Comparison of ENCODE assay signal across 30 cellular contexts in the genomic region with DNA sequence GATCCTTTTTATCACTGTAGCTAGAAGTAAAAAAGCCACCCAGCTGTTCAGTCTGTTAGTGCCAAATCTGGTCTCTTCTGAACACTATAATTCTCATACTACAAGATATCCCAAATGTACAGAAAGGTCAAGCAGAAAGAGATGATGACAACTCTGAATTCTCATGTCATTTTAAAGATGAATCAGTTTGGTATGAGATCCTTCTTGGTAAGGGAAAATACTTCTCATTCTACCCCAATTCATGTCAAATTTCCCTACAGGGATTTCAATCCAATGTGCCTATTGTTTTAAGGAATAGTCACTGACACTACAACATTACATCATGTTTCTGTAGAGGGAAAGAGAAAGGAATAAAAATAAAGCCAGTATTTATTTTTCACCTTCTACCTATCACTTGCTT.
"Had no signal": no experiment of that assay in that cellular context is flagged by ENCODE, and none has a peak within 500 bp of the region (broad histone marks: within the 10 kb centered on the region; RNA-seq: fewer than 3 reads in every experiment).

No MANE protein-coding gene starts in this region.

- H3K36me3 ChIP-seq: esophagus muscularis mucosa, WERI-Rb-1 had no signal

- FAIRE-seq: bronchial epithelial cell, colon had no signal

- H3K27ac Mint-ChIP-seq: activated B cell treated with CpG ODN at 0.5 μM for 24 hours; activated CD8-positive, alpha-beta T cell treated with anti-CD3 and anti-CD28 coated beads for 36 hours; activated naive CD8-positive, alpha-beta T cell; activated T-helper 17 cell treated with anti-CD3 and anti-CD28 coated beads, Interleukin-2, amount 50 U/mL, for 72 hours; brain; effector memory CD8-positive, alpha-beta T cell; T-helper 17 cell; T-helper 2 cell treated with Interferon-gamma antibody and Interleukin-4, amounts not matched to agents 5 μg/mL and 100 μg/mL, for 36 hours had no signal

- H3K27me3 ChIP-seq: esophagus muscularis mucosa had no signal

- DNase-seq: activated B cell treated with CpG ODN at 0.5 μM for 24 hours; activated CD4-positive, alpha-beta T cell treated with anti-CD3 and anti-CD28 coated beads for 48 hours; activated CD4-positive, alpha-beta T cell treated with anti-CD3 and anti-CD28 coated beads, Interleukin-2, amount 50 U/mL, for 1 hour; activated CD4-positive, alpha-beta T cell treated with anti-CD3 and anti-CD28 coated beads, Interleukin-2, amount 50 U/mL, for 48 hours; activated CD8-positive, alpha-beta memory T cell treated with anti-CD3 and anti-CD28 coated beads for 24 hours; activated CD8-positive, alpha-beta T cell treated with anti-CD3 and anti-CD28 coated beads for 36 hours; activated effector memory CD4-positive, alpha-beta T cell treated with Interleukin-2 at 50 U/mL for 16 hours; activated gamma-delta T cell treated with Interleukin-2 at 50 U/mL for 16 hours; activated naive CD4-positive, alpha-beta T cell treated with anti-CD3 and anti-CD28 coated beads, Interleukin-2, amount 50 U/mL, for 16 hours; activated naive CD4-positive, alpha-beta T cell treated with Interleukin-2 at 50 U/mL for 16 hours; activated T-cell treated with anti-CD3 and anti-CD28 coated beads, Interleukin-2, amount 50 U/mL, for 4 hours; aorta; cortex of kidney; dermis blood vessel endothelial cell; effector CD4-positive, alpha-beta T cell; effector memory CD8-positive, alpha-beta T cell; erythroblast; T-helper 1 cell; T-helper 17 cell; T1000; WERI-Rb-1 had no signal

- H3K4me1 ChIP-seq: esophagus muscularis mucosa had no signal

- H3K9me3 ChIP-seq: esophagus muscularis mucosa had no signal

- H3K4me3 ChIP-seq: esophagus muscularis mucosa had no signal

- H3K27me3 Mint-ChIP-seq: activated B cell treated with CpG ODN at 0.5 μM for 24 hours; activated CD8-positive, alpha-beta T cell treated with anti-CD3 and anti-CD28 coated beads for 36 hours; activated T-helper 17 cell treated with anti-CD3 and anti-CD28 coated beads, Interleukin-2, amount 50 U/mL, for 72 hours; brain had no signal

- H3K27ac ChIP-seq: esophagus muscularis mucosa, foreskin keratinocyte, WERI-Rb-1 had no signal

- H3K36me3 Mint-ChIP-seq: activated naive CD8-positive, alpha-beta T cell; brain had no signal

- H3K9me3 Mint-ChIP-seq: activated B cell treated with CpG ODN at 0.5 μM for 24 hours; activated CD8-positive, alpha-beta T cell treated with anti-CD3 and anti-CD28 coated beads for 36 hours; activated T-cell treated with anti-CD3 and anti-CD28 coated beads, Interleukin-2, amount 50 U/mL, for 4 hours; activated T-helper 17 cell treated with anti-CD3 and anti-CD28 coated beads, Interleukin-2, amount 50 U/mL, for 72 hours; brain; central memory CD8-positive, alpha-beta T cell; effector memory CD8-positive, alpha-beta T cell; T-helper 2 cell treated with Interferon-gamma antibody and Interleukin-4, amounts not matched to agents 5 μg/mL and 100 μg/mL, for 36 hours had no signal

- H3K4me3 Mint-ChIP-seq: activated B cell treated with CpG ODN at 0.5 μM for 24 hours; activated CD8-positive, alpha-beta T cell treated with anti-CD3 and anti-CD28 coated beads for 36 hours; activated naive CD8-positive, alpha-beta T cell; activated T-cell treated with anti-CD3 and anti-CD28 coated beads, Interleukin-2, amount 50 U/mL, for 4 hours; activated T-helper 17 cell treated with anti-CD3 and anti-CD28 coated beads, Interleukin-2, amount 50 U/mL, for 72 hours; brain; central memory CD8-positive, alpha-beta T cell; effector memory CD8-positive, alpha-beta T cell; T-helper 17 cell; T-helper 2 cell treated with Interferon-gamma antibody and Interleukin-4, amounts not matched to agents 5 μg/mL and 100 μg/mL, for 36 hours had no signal
